Comparison of ENCODE assay signal across 8 cellular contexts in the genomic region with DNA sequence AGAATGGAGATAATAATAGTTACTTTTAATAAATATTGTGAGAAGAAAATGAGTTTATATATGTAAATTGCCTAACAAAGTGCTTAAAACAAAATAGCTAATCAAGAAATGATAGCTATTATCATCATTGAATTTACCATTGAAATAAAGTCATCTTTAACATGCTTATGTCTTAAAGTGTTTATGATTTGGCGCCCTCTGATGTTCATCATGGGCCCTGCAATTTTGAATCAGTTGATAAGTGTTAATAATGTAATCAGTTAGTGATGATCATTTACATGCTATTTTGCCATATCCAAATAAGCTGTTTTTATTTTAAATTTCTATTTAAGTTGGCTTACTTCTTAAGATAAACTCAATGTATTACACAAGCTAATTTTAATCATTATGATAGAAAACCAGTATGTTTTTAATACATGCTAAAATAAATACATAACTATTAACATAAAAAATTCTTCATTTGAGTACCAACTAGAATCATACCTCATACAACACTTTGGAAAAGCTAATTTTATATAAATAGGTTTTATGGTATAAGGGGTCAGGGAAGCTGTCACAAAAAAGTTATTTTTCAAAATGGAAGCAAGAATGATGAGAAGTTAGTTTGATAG. TPM values are rescaled to one million over a fixed set of nuclear protein-coding genes. Genes with fewer than 3 reads are reported as not detected.
A peak's percentile ranks its signal among the peaks of the same experiment; 100 is the strongest.
DNase-seq lines count a peak whose midpoint lies in the region; ATAC-seq, FAIRE-seq and TF ChIP-seq lines count a peak whose summit lies in the region.

No MANE protein-coding gene starts in this region.

- no TSS peak for BruUV-seq in K562 (replicated peaks; lab: Mats Ljungman, UMichigan)

- no peaks in the 10 kb centered on the region for H3K79me2 ChIP-seq in K562 (ENCODE audit: control insufficient read depth, insufficient read depth, low read length)

- no peaks in the 10 kb centered on the region for H4K20me1 ChIP-seq in K562 (replicated peaks; ENCODE audit: control insufficient read depth, insufficient read depth, low read length)

- H3K4me2 ChIP-seq in K562 (ENCODE audit: insufficient read depth, low read length): no peak overlapping the region

- no peak overlapping the region for H2AFZ ChIP-seq in K562 (ENCODE audit: low read depth, low read length)

- 0% methylated on average over 1 of the region's 1 CpG for WGBS in K562 (ENCODE audit: insufficient coverage, low coverage, missing lambda C conversion rate)

- DNase-seq in NCI-H510A treated with DMSO at 0.1 percent for 48 hours (lab: John Stamatoyannopoulos, UW) (peak; percentile 30), NCI-H510A (lab: John Stamatoyannopoulos, UW) (no peak), RKO (ENCODE audit: low spot score) (peak; percentile 52), K562 (ENCODE audit: extremely low read depth in 1 of 4, low spot score in 3 of 4) (peak in 3 of 4 experiments; percentile 45 to 78 (median 45)), kidney glomerular epithelial cell (lab: John Stamatoyannopoulos, UW) (peak; percentile 32), D341Med (ENCODE audit: low spot score) (no peak)
- DNase-seq in Jurkat, Clone E6-1 (ENCODE audit: low read depth, low spot score): peak; percentile 37
- DNase-seq in stimulated activated CD8-positive, alpha-beta memory T cell treated with anti-CD3 and anti-CD28 coated beads, Interleukin-7, amount 100 ng/mL, for 4 hours (ENCODE audit: low read depth in 2 of 2): peak; percentile 5 to 14

- peak; percentile 71; the same call in 2 of the 3 replicates for ATAC-seq in K562

- H3K4me3 ChIP-seq in Jurkat, Clone E6-1 (ENCODE audit: low read length): no peak overlapping the region
- no peak overlapping the region for H3K4me3 ChIP-seq in K562

- no peaks in the 10 kb centered on the region for H3K27me3 ChIP-seq in K562 (ENCODE audit: control insufficient read depth in 2 of 2, insufficient read depth in 2 of 2, low read length in 2 of 2)

- TF ChIP-seq EP300 in K562 (IDR thresholded peaks at IDR 0.05; ENCODE audit: low read length): no peak

- TF ChIP-seq CTCF in K562 (IDR thresholded peaks at IDR 0.05 in 2 of 3, conservative IDR thresholded peaks at IDR 0.05 in 1 of 3; ENCODE audit: insufficient read depth in 2 of 3, low read depth in 1 of 3, low read length in 3 of 3): peak; percentile 38 to 81 (median 51); a peak in 4 of 6 replicates

- H3K9me1 ChIP-seq in K562 (ENCODE audit: control insufficient read depth, insufficient read depth, low read length): no peaks in the 10 kb centered on the region

- peak; percentile 35 for FAIRE-seq in K562 (lab: Jason Lieb, UNC)

- no peak for TF ChIP-seq POLR2A in K562 (conservative IDR thresholded peaks at IDR 0.05)

- in situ Hi-C loops in K562 (cut with MboI): loop anchor here (5.0 kb wide), 1 partner anchor 242 kb away; no protein-coding TSS in a partner anchor

- CTCF ChIA-PET in K562 (lab: Yijun Ruan, JAX; ENCODE audit: low intra/inter-chr PET ratio): interaction anchor here (2.2 kb wide), 1 partner anchor 244 kb away, joined by 16 read pairs; no protein-coding TSS in a partner anchor

- TF ChIP-seq RAD21 in K562 (CRISPR knock-in tag; conservative IDR thresholded peaks at IDR 0.05 in 1 of 2, IDR thresholded peaks at IDR 0.05 in 1 of 2): peak; percentile 79 to 95

- no peak overlapping the region for H3K27ac ChIP-seq in K562 (ENCODE audit: extremely low read depth, low read depth, low read length)

- no peak overlapping the region for H3K9ac ChIP-seq in K562 (ENCODE audit: insufficient read depth in 1 of 2, low read depth in 2 of 2, low read length in 2 of 2)

- H3K9me3 ChIP-seq in K562 (replicated peaks; ENCODE audit: control insufficient read depth, insufficient read depth, low read depth, low read length): peaks cover 29% of the 10 kb centered on the region

- intact Hi-C loops in K562 (cut with micrococcal nuclease): loop anchor here (1.0 kb wide), 2 partner anchors 149 to 244 kb away; no protein-coding TSS in a partner anchor

- POLR2A ChIA-PET in K562 (lab: Yijun Ruan, JAX): interaction anchor here (0.9 kb wide), 1 partner anchor 10 kb away, joined by 4 read pairs; no protein-coding TSS in a partner anchor

- no peaks in the 10 kb centered on the region for H3K36me3 ChIP-seq in K562 (ENCODE audit: control insufficient read depth, insufficient read depth, low read length)

- no peaks in the 10 kb centered on the region for H3K4me1 ChIP-seq in K562 (replicated peaks in 1 of 2; ENCODE audit: control insufficient read depth in 2 of 2, insufficient read depth in 2 of 2, low read length in 2 of 2)

TF ChIP-seq in K562, 482 proteins besides CTCF, POLR2A, EP300 and RAD21 (continues in another document):
- no peak for TF ChIP-seq CREB1 (IDR thresholded peaks at IDR 0.05)
- TF ChIP-seq CREB1 (CRISPR knock-in tag; IDR thresholded peaks at IDR 0.05): no peak
- TF ChIP-seq, protein P1, sequence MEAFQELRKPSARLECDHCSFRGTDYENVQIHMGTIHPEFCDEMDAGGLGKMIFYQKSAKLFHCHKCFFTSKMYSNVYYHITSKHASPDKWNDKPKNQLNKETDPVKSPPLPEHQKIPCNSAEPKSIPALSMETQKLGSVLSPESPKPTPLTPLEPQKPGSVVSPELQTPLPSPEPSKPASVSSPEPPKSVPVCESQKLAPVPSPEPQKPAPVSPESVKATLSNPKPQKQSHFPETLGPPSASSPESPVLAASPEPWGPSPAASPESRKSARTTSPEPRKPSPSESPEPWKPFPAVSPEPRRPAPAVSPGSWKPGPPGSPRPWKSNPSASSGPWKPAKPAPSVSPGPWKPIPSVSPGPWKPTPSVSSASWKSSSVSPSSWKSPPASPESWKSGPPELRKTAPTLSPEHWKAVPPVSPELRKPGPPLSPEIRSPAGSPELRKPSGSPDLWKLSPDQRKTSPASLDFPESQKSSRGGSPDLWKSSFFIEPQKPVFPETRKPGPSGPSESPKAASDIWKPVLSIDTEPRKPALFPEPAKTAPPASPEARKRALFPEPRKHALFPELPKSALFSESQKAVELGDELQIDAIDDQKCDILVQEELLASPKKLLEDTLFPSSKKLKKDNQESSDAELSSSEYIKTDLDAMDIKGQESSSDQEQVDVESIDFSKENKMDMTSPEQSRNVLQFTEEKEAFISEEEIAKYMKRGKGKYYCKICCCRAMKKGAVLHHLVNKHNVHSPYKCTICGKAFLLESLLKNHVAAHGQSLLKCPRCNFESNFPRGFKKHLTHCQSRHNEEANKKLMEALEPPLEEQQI (IDR thresholded peaks at IDR 0.05): 0 out of 2 replicates have a peak, but pooled peaks have one; percentile 79
- no peak for TF ChIP-seq MECOM (CRISPR knock-in tag; IDR thresholded peaks at IDR 0.05)
- TF ChIP-seq TAL1 (IDR thresholded peaks at IDR 0.05): no peak
- no peak for TF ChIP-seq ZBTB1 (CRISPR knock-in tag; IDR thresholded peaks at IDR 0.05; ENCODE audit: borderline replicate concordance, low read depth)
- TF ChIP-seq CAMTA2 (CRISPR knock-in tag; conservative IDR thresholded peaks at IDR 0.05): no peak
- peak in 1 of 2 experiments; percentile 25 for TF ChIP-seq NCOA2 (IDR thresholded peaks at IDR 0.05; ENCODE audit: partially characterized antibody in 2 of 2)
- TF ChIP-seq RBM25 (IDR thresholded peaks at IDR 0.05; ENCODE audit: low read depth, low read length, severe bottlenecking): no peak
- peak; percentile 76; the same call in 1 of the 2 replicates for TF ChIP-seq ARID2 (IDR thresholded peaks at IDR 0.05)
- TF ChIP-seq, protein P2, sequence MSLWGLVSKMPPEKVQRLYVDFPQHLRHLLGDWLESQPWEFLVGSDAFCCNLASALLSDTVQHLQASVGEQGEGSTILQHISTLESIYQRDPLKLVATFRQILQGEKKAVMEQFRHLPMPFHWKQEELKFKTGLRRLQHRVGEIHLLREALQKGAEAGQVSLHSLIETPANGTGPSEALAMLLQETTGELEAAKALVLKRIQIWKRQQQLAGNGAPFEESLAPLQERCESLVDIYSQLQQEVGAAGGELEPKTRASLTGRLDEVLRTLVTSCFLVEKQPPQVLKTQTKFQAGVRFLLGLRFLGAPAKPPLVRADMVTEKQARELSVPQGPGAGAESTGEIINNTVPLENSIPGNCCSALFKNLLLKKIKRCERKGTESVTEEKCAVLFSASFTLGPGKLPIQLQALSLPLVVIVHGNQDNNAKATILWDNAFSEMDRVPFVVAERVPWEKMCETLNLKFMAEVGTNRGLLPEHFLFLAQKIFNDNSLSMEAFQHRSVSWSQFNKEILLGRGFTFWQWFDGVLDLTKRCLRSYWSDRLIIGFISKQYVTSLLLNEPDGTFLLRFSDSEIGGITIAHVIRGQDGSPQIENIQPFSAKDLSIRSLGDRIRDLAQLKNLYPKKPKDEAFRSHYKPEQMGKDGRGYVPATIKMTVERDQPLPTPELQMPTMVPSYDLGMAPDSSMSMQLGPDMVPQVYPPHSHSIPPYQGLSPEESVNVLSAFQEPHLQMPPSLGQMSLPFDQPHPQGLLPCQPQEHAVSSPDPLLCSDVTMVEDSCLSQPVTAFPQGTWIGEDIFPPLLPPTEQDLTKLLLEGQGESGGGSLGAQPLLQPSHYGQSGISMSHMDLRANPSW (CRISPR knock-in tag; IDR thresholded peaks at IDR 0.05): no peak
- no peak for TF ChIP-seq RUNX1 (IDR thresholded peaks at IDR 0.05; ENCODE audit: low read depth)
- TF ChIP-seq ZNF41 (CRISPR knock-in tag; conservative IDR thresholded peaks at IDR 0.05): no peak
- no peak for TF ChIP-seq L3MBTL2 (IDR thresholded peaks at IDR 0.05)
- TF ChIP-seq FOS (IDR thresholded peaks at IDR 0.05; ENCODE audit: extremely low read depth, insufficient read length): no peak

RNA-seq across cellular contexts. Expression of a gene that starts 39.2 kb away (rescaled TPM):
- not detected for polyA plus RNA-seq in Jurkat, Clone E6-1 (2012; ENCODE audit: insufficient read depth, insufficient read length)
- total RNA-seq in K562 (2011; cell fraction: chromatin; rRNA removed; ENCODE audit: low replicate concordance): 22.0 and 54.6 TPM in 2 replicates
- total RNA-seq in K562 (2011; cell fraction: nucleolus; rRNA removed): 15.3 and 21.8 TPM in 2 replicates
- 31.1 and 46.6 TPM in 2 replicates for total RNA-seq in K562 (2011; cell fraction: nucleoplasm; rRNA removed)
- total RNA-seq in K562 (2014; rRNA removed) (122 and 126 TPM in 2 replicates), K562 (2014; rRNA removed; fragmentation: Illumina TruSeq; extraction: Trizol) (70.2 and 71.7 TPM in 2 replicates), K562 (2015; rRNA removed; fragmentation: Illumina TruSeq; extraction: Trizol) (56.3 and 61.5 TPM in 2 replicates), K562 (2021) (74.0 and 75.7 TPM in 2 replicates)
- polyA plus RNA-seq in K562 (2011; rRNA removed) (124 TPM in 2 replicates), K562 (2014; fragmentation: Illumina TruSeq; extraction: Trizol) (97.4 and 103 TPM in 2 replicates), K562 (2014; fragmentation: Nextera tagmentation; extraction: Ambion mirVana) (10 to 100 TPM; 12.9 to 17.1 TPM), K562 (2014; rRNA removed) (148 and 149 TPM in 2 replicates)
- polyA plus RNA-seq in K562 (2011; cell fraction: cytosol; rRNA removed): 102 and 124 TPM in 2 replicates
- polyA plus RNA-seq in K562 (2011; cell fraction: nucleus; rRNA removed): 44.4 and 63.0 TPM in 2 replicates
- polyA plus RNA-seq in K562 (2012): 55.0 and 126 TPM in 2 replicates
- 92.2 and 93.3 TPM in 2 replicates for polyA minus RNA-seq in K562 (2011; rRNA and poly(A)+ RNA removed)
- 28.4 and 31.1 TPM in 2 replicates for polyA minus RNA-seq in K562 (2011; cell fraction: cytosol; rRNA and poly(A)+ RNA removed)
- 21.4 and 41.2 TPM in 2 replicates for polyA minus RNA-seq in K562 (2011; cell fraction: nucleus; rRNA and poly(A)+ RNA removed)

Comparison
In these comparisons a context has a peak if more than half of its experiments do, and no peak if none do; other contexts are left out.
1. DNase-seq: peak in NCI-H510A treated with DMSO at 0.1 percent for 48 hours (single experiment), Jurkat, Clone E6-1 (single experiment), RKO (single experiment), K562 (3 of 4), kidney glomerular epithelial cell (single experiment) and stimulated activated CD8-positive, alpha-beta memory T cell treated with anti-CD3 and anti-CD28 coated beads, Interleukin-7, amount 100 ng/mL, for 4 hours (2 of 2); none in NCI-H510A (single experiment) and D341Med (single experiment).